1 cellular context compared by ENCODE assay signal in the genomic region with DNA sequence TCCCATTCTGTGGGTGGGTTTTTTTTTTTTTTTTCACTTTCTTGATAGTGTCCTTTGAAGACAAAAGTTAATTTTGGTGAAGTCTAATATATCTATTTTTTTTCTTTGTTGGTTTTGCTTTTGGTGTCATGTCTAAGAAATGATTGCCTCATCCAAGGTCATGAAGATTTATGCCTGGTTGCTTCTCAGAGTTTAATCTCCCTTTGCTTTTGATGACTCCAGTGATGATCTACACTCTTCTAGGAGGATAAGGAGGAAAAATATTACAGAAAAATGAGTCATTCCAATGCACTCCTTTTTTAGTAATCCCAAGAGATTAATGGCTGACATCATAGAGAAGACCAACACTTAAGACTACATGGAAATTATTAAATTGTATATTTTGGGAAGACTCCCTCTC.
TF ChIP-seq lines count a peak whose summit lies in the region.

No MANE protein-coding gene starts in this region.

TF ChIP-seq in SK-N-SH, 30 proteins besides CTCF, POLR2A, EP300 and RAD21 (continued from another document):
- no peak for TF ChIP-seq SIN3A (IDR thresholded peaks at IDR 0.05; ENCODE audit: borderline replicate concordance, low read depth, low read length)
- TF ChIP-seq SMC3 (IDR thresholded peaks at IDR 0.05; ENCODE audit: low read depth, low read length), result no peak
- TF ChIP-seq, protein P1, sequence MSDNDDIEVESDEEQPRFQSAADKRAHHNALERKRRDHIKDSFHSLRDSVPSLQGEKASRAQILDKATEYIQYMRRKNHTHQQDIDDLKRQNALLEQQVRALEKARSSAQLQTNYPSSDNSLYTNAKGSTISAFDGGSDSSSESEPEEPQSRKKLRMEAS (IDR thresholded peaks at IDR 0.05; ENCODE audit: low read depth), result no peak
- no peak for TF ChIP-seq NRF1 (IDR thresholded peaks at IDR 0.05; ENCODE audit: low read depth, low read length)
- TF ChIP-seq, protein P2, sequence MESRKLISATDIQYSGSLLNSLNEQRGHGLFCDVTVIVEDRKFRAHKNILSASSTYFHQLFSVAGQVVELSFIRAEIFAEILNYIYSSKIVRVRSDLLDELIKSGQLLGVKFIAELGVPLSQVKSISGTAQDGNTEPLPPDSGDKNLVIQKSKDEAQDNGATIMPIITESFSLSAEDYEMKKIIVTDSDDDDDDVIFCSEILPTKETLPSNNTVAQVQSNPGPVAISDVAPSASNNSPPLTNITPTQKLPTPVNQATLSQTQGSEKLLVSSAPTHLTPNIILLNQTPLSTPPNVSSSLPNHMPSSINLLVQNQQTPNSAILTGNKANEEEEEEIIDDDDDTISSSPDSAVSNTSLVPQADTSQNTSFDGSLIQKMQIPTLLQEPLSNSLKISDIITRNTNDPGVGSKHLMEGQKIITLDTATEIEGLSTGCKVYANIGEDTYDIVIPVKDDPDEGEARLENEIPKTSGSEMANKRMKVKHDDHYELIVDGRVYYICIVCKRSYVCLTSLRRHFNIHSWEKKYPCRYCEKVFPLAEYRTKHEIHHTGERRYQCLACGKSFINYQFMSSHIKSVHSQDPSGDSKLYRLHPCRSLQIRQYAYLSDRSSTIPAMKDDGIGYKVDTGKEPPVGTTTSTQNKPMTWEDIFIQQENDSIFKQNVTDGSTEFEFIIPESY (IDR thresholded peaks at IDR 0.05; ENCODE audit: borderline replicate concordance, low read depth), result no peak
- TF ChIP-seq EZH2phosphoT487 (IDR thresholded peaks at IDR 0.05; ENCODE audit: borderline replicate concordance, low read depth), result no peak
- no peak for TF ChIP-seq MEF2A (IDR thresholded peaks at IDR 0.05; ENCODE audit: borderline replicate concordance, low read depth)
- 0 out of 2 replicates have a peak, but pooled peaks have one; percentile 27 for TF ChIP-seq JUND (IDR thresholded peaks at IDR 0.05)
- no peak for TF ChIP-seq MXI1 (IDR thresholded peaks at IDR 0.05; ENCODE audit: low read depth, low read length)
- no peak for TF ChIP-seq POLR2AphosphoS5 (IDR thresholded peaks at IDR 0.05; ENCODE audit: low read depth, low read length)
- TF ChIP-seq RFX5 (IDR thresholded peaks at IDR 0.05; ENCODE audit: low read length), result no peak
- no peak for TF ChIP-seq NFIC (IDR thresholded peaks at IDR 0.05; ENCODE audit: borderline replicate concordance)
- no peak for TF ChIP-seq CHD2 (IDR thresholded peaks at IDR 0.05; ENCODE audit: low read length, partially characterized antibody)
